Comparison of ENCODE assay signal across 10 cellular contexts in genomic region chr4:118989098-118990080, GRCh38.
DNase-seq lines count a peak whose midpoint lies in the region; ATAC-seq, FAIRE-seq and TF ChIP-seq lines count a peak whose summit lies in the region.
"Had no signal": no experiment of that assay in that cellular context is flagged by ENCODE, and none has a peak within 500 bp of the region (broad histone marks: within the 10 kb centered on the region; RNA-seq: fewer than 3 reads in every experiment).

No MANE protein-coding gene starts in this region.

- FAIRE-seq in H54 (lab: Jason Lieb, UNC), result peak; percentile 84

- WGBS in testis, 2 donors, result 85 to 89% methylated on average over 7 of the region's 7 CpGs

- no peaks in the 10 kb centered on the region for H3K36me3 ChIP-seq in testis (ENCODE audit: low read depth, missing control alignments)

- no peaks in the 10 kb centered on the region for H3K27me3 Mint-ChIP-seq in activated T-helper 2 cell treated with anti-CD3 and anti-CD28 coated beads, Interferon-gamma antibody, Interleukin-2, Interleukin-4, amounts not matched to agents 10 μg/mL and 5 μg/mL and 100 μg/mL, durations not matched to agents 14 hours and 24 hours and 36 hours (ENCODE audit: low read depth)

- H3K4me1 ChIP-seq in testis, result peaks cover 3% of the 10 kb centered on the region

- in situ Hi-C loops in astrocyte of the spinal cord (cut with HindIII; ENCODE audit: low sequenced_read_pairs), result no loop called here

- no peak overlapping the region for H3K27ac Mint-ChIP-seq in activated T-helper 2 cell treated with anti-CD3 and anti-CD28 coated beads, Interferon-gamma antibody, Interleukin-2, Interleukin-4, amounts not matched to agents 10 μg/mL and 5 μg/mL and 100 μg/mL, durations not matched to agents 14 hours and 24 hours and 36 hours

- no peak overlapping the region for H3K4me3 ChIP-seq in astrocyte of the spinal cord (ENCODE audit: low read depth, low read length)
- no peak overlapping the region for H3K4me3 ChIP-seq in testis

- H3K9me3 ChIP-seq in testis, result no peaks in the 10 kb centered on the region

- TF ChIP-seq POLR2A in H54 (IDR thresholded peaks at IDR 0.05; ENCODE audit: low read depth, low read length), result no peak
- no peak for TF ChIP-seq POLR2A in testis (IDR thresholded peaks at IDR 0.05)

- no peaks in the 10 kb centered on the region for H3K36me3 Mint-ChIP-seq in activated T-helper 2 cell treated with anti-CD3 and anti-CD28 coated beads, Interferon-gamma antibody, Interleukin-2, Interleukin-4, amounts not matched to agents 10 μg/mL and 5 μg/mL and 100 μg/mL, durations not matched to agents 14 hours and 24 hours and 36 hours (ENCODE audit: low read depth)

- TF ChIP-seq CTCF in astrocyte of the spinal cord (IDR thresholded peaks at IDR 0.05; ENCODE audit: low read depth, low read length), result no peak
- no peak for TF ChIP-seq CTCF in testis (IDR thresholded peaks at IDR 0.05)

- DNase-seq in H54 (ENCODE audit: insufficient read length, low spot score) (peak; percentile 19), astrocyte of the spinal cord (ENCODE audit: low read depth, low spot score) (peak; percentile 65), hepatic stellate cell (ENCODE audit: low spot score) (peak; percentile 65), superior temporal gyrus (ENCODE audit: extremely low spot score) (peak; percentile 60), testis (no peak)
- no peak for DNase-seq in activated T-helper 2 cell treated with anti-CD3 and anti-CD28 coated beads, Interferon-gamma antibody, Interleukin-2, Interleukin-4, amounts not matched to agents 10 μg/mL and 5 μg/mL and 100 μg/mL, durations not matched to agents 14 hours and 24 hours and 36 hours (ENCODE audit: low spot score)
- DNase-seq: SHP77 had no signal

- H3K27me3 ChIP-seq in testis, result no peaks in the 10 kb centered on the region

- intact Hi-C loops in activated T-helper 2 cell treated with anti-CD3 and anti-CD28 coated beads, Interferon-gamma antibody, Interleukin-2, Interleukin-4, amounts not matched to agents 10 μg/mL and 5 μg/mL and 100 μg/mL, durations not matched to agents 14 hours and 24 hours and 36 hours (cut with micrococcal nuclease), result no loop called here
- intact Hi-C loops in testis (cut with DNase I; ENCODE audit: low total_unique reads), result no loop called here

- no peaks in the 10 kb centered on the region for H3K4me1 Mint-ChIP-seq in activated T-helper 2 cell treated with anti-CD3 and anti-CD28 coated beads, Interferon-gamma antibody, Interleukin-2, Interleukin-4, amounts not matched to agents 10 μg/mL and 5 μg/mL and 100 μg/mL, durations not matched to agents 14 hours and 24 hours and 36 hours (ENCODE audit: low read depth)

- no peak overlapping the region for H3K4me3 Mint-ChIP-seq in activated T-helper 2 cell treated with anti-CD3 and anti-CD28 coated beads, Interferon-gamma antibody, Interleukin-2, Interleukin-4, amounts not matched to agents 10 μg/mL and 5 μg/mL and 100 μg/mL, durations not matched to agents 14 hours and 24 hours and 36 hours (ENCODE audit: low read depth)

- no peak overlapping the region for H3K27ac ChIP-seq in testis

- H3K9me3 Mint-ChIP-seq in activated T-helper 2 cell treated with anti-CD3 and anti-CD28 coated beads, Interferon-gamma antibody, Interleukin-2, Interleukin-4, amounts not matched to agents 10 μg/mL and 5 μg/mL and 100 μg/mL, durations not matched to agents 14 hours and 24 hours and 36 hours, result no peaks in the 10 kb centered on the region

- ATAC-seq in GM18517 (IDR thresholded peaks at IDR 0.05; ENCODE audit: unreplicated experiment), result no peak
- no peak for ATAC-seq in HG03045 (IDR thresholded peaks at IDR 0.05; ENCODE audit: unreplicated experiment)
- ATAC-seq: HCT116 had no signal

Comparison
In these comparisons a context has a peak if more than half of its experiments do, and no peak if none do; other contexts are left out.
1. DNase-seq: peak in H54 (single experiment), astrocyte of the spinal cord (single experiment), hepatic stellate cell (single experiment) and superior temporal gyrus (single experiment); none in activated T-helper 2 cell treated with anti-CD3 and anti-CD28 coated beads, Interferon-gamma antibody, Interleukin-2, Interleukin-4, amounts not matched to agents 10 μg/mL and 5 μg/mL and 100 μg/mL, durations not matched to agents 14 hours and 24 hours and 36 hours (single experiment) and testis (single experiment).